In the genomic region with DNA sequence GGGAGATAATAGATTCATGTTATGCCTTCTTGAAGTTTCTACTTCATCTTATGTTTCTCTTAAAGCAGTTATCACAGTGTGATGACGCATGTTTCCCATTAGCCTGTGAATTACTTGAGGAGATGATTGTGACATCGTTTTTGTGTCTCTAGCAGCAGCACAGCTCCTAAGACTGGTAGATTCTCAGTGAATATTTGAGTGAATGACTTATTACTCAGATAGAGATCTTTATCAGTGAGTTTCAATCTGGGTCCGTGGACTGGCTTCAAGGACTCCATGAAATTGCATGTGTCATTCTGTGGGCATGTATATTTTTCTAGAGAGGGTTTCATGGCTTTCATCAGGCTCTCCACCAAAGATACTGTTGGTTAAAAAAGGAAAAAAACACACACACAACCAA, we compare ENCODE assay signal across 1 cellular context.
TF ChIP-seq lines count a peak whose summit lies in the region.

No MANE protein-coding gene starts in this region.

TF ChIP-seq in GM23338, 12 proteins besides CTCF, POLR2A, EP300 and RAD21 (continued from another document):
- TF ChIP-seq, protein P1, sequence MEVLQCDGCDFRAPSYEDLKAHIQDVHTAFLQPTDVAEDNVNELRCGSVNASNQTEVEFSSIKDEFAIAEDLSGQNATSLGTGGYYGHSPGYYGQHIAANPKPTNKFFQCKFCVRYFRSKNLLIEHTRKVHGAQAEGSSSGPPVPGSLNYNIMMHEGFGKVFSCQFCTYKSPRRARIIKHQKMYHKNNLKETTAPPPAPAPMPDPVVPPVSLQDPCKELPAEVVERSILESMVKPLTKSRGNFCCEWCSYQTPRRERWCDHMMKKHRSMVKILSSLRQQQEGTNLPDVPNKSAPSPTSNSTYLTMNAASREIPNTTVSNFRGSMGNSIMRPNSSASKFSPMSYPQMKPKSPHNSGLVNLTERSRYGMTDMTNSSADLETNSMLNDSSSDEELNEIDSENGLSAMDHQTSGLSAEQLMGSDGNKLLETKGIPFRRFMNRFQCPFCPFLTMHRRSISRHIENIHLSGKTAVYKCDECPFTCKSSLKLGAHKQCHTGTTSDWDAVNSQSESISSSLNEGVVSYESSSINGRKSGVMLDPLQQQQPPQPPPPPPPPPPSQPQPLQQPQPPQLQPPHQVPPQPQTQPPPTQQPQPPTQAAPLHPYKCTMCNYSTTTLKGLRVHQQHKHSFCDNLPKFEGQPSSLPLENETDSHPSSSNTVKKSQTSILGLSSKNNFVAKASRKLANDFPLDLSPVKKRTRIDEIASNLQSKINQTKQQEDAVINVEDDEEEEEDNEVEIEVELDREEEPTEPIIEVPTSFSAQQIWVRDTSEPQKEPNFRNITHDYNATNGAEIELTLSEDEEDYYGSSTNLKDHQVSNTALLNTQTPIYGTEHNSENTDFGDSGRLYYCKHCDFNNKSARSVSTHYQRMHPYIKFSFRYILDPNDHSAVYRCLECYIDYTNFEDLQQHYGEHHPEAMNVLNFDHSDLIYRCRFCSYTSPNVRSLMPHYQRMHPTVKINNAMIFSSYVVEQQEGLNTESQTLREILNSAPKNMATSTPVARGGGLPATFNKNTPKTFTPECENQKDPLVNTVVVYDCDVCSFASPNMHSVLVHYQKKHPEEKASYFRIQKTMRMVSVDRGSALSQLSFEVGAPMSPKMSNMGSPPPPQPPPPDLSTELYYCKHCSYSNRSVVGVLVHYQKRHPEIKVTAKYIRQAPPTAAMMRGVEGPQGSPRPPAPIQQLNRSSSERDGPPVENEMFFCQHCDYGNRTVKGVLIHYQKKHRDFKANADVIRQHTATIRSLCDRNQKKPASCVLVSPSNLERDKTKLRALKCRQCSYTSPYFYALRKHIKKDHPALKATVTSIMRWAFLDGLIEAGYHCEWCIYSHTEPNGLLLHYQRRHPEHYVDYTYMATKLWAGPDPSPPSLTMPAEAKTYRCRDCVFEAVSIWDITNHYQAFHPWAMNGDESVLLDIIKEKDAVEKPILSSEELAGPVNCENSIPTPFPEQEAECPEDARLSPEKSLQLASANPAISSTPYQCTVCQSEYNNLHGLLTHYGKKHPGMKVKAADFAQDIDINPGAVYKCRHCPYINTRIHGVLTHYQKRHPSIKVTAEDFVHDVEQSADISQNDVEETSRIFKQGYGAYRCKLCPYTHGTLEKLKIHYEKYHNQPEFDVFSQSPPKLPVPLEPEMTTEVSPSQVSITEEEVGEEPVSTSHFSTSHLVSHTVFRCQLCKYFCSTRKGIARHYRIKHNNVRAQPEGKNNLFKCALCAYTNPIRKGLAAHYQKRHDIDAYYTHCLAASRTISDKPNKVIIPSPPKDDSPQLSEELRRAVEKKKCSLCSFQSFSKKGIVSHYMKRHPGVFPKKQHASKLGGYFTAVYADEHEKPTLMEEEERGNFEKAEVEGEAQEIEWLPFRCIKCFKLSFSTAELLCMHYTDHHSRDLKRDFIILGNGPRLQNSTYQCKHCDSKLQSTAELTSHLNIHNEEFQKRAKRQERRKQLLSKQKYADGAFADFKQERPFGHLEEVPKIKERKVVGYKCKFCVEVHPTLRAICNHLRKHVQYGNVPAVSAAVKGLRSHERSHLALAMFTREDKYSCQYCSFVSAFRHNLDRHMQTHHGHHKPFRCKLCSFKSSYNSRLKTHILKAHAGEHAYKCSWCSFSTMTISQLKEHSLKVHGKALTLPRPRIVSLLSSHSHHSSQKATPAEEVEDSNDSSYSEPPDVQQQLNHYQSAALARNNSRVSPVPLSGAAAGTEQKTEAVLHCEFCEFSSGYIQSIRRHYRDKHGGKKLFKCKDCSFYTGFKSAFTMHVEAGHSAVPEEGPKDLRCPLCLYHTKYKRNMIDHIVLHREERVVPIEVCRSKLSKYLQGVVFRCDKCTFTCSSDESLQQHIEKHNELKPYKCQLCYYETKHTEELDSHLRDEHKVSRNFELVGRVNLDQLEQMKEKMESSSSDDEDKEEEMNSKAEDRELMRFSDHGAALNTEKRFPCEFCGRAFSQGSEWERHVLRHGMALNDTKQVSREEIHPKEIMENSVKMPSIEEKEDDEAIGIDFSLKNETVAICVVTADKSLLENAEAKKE (CRISPR knock-in tag; IDR thresholded peaks at IDR 0.05): no peak
- TF ChIP-seq CREB1 (CRISPR knock-in tag; IDR thresholded peaks at IDR 0.05; ENCODE audit: low read depth): no peak
